1 cellular context compared by ENCODE assay signal in the genomic region with DNA sequence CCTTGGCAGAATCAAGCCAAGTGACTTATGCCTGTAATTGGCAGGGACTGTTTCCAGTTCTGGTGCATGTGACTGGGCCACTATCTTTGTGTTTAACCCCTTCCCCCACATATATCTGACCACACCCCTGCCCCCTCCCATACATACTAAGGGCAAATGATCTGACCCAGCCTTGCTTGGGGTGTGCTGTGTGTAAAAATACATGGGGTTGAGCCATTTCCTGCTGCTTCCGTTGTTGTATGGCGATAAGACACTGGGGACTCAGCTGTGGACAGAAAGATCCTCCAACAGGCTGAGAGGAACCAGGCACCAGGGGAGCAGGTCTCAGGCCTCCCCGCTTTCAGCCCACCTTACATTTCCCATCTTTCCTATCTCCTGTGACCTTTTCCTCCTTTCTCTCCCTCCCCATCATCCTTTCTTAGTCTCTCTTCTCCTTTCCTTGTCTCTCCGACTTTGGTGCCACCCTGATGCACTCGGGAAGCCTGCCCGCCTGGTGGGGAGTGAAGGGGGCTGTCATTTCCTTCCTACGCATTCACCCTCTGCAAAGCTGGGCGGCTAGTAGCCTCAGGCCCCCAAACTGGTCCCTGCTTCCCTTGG.
TF ChIP-seq lines count a peak whose summit lies in the region.

No MANE protein-coding gene starts in this region.

TF ChIP-seq in WTC11, 78 proteins besides CTCF, POLR2A, EP300 and RAD21 (continued from another document):
- TF ChIP-seq E2F5 (CRISPR knock-in tag; IDR thresholded peaks at IDR 0.05) (no peak), SMAD3 (CRISPR knock-in tag; IDR thresholded peaks at IDR 0.05; ENCODE audit: borderline replicate concordance) (no peak), HMGA2 (CRISPR knock-in tag; IDR thresholded peaks at IDR 0.05) (no peak), CBFB (CRISPR knock-in tag; IDR thresholded peaks at IDR 0.05; ENCODE audit: low read depth) (no peak), IRF2 (CRISPR knock-in tag; IDR thresholded peaks at IDR 0.05; ENCODE audit: borderline replicate concordance, low read depth) (no peak), ZBTB43 (CRISPR knock-in tag; IDR thresholded peaks at IDR 0.05) (no peak), NFATC4 (CRISPR knock-in tag; IDR thresholded peaks at IDR 0.05) (no peak), NR2C2 (CRISPR knock-in tag; IDR thresholded peaks at IDR 0.05) (no peak), CREM (CRISPR knock-in tag; IDR thresholded peaks at IDR 0.05) (no peak), ZNF232 (CRISPR knock-in tag; IDR thresholded peaks at IDR 0.05) (no peak), PRRX2 (CRISPR knock-in tag; IDR thresholded peaks at IDR 0.05) (no peak), ZNF317 (CRISPR knock-in tag; IDR thresholded peaks at IDR 0.05; ENCODE audit: borderline replicate concordance, low read depth) (no peak)
- TF ChIP-seq, protein P1, sequence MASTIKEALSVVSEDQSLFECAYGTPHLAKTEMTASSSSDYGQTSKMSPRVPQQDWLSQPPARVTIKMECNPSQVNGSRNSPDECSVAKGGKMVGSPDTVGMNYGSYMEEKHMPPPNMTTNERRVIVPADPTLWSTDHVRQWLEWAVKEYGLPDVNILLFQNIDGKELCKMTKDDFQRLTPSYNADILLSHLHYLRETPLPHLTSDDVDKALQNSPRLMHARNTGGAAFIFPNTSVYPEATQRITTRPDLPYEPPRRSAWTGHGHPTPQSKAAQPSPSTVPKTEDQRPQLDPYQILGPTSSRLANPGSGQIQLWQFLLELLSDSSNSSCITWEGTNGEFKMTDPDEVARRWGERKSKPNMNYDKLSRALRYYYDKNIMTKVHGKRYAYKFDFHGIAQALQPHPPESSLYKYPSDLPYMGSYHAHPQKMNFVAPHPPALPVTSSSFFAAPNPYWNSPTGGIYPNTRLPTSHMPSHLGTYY (CRISPR knock-in tag; IDR thresholded peaks at IDR 0.05): no peak
- TF ChIP-seq, protein P2, sequence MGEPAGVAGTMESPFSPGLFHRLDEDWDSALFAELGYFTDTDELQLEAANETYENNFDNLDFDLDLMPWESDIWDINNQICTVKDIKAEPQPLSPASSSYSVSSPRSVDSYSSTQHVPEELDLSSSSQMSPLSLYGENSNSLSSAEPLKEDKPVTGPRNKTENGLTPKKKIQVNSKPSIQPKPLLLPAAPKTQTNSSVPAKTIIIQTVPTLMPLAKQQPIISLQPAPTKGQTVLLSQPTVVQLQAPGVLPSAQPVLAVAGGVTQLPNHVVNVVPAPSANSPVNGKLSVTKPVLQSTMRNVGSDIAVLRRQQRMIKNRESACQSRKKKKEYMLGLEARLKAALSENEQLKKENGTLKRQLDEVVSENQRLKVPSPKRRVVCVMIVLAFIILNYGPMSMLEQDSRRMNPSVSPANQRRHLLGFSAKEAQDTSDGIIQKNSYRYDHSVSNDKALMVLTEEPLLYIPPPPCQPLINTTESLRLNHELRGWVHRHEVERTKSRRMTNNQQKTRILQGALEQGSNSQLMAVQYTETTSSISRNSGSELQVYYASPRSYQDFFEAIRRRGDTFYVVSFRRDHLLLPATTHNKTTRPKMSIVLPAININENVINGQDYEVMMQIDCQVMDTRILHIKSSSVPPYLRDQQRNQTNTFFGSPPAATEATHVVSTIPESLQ (CRISPR knock-in tag; IDR thresholded peaks at IDR 0.05): no peak
